In the genomic region with DNA sequence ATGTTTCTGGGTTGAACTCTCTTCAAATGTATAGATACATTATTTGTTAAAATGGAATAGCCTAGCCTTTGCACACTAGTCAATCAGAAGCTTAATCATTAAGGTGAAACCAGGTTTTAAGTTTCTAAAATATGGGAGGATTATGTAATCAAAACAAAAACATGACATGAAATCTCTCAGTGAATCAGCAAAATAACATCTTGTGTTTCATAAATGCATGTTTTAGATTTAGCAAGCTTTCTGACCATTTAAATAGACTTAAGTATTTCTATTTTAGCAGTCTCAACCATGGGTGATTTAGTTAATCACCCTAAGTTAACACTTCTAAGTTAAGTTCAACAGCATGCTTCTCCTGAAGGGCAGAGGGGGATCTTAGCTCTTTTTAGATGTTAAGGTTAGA, we compare ENCODE assay signal across 21 cellular contexts. TPM values are rescaled to one million over a fixed set of nuclear protein-coding genes. Genes with fewer than 3 reads are reported as not detected.
DNase-seq lines count a peak whose midpoint lies in the region; ATAC-seq, FAIRE-seq and TF ChIP-seq lines count a peak whose summit lies in the region.
"Had no signal": no experiment of that assay in that cellular context is flagged by ENCODE, and none has a peak within 500 bp of the region (broad histone marks: within the 10 kb centered on the region; RNA-seq: fewer than 3 reads in every experiment).

No MANE protein-coding gene starts in this region.

- POLR2A ChIA-PET in A549 (lab: Yijun Ruan, JAX) = no interaction called here

- H3K4me2 ChIP-seq in A549 = 0 out of 3 replicates have a peak overlapping the region, but pooled peaks have one; percentile 15
- H3K4me2 ChIP-seq: BLaER1 had no signal

- H3K9me3 ChIP-seq in A549 (no peaks in the 10 kb centered on the region), psoas muscle (no peaks in the 10 kb centered on the region)
- H3K9me3 ChIP-seq: thyroid gland had no signal

- no peak for TF ChIP-seq RAD21 in A549 (conservative IDR thresholded peaks at IDR 0.05 in 1 of 2, IDR thresholded peaks at IDR 0.05 in 1 of 2)

- no peak for ATAC-seq in A549
- no peak for ATAC-seq in psoas muscle
- no peak for ATAC-seq in HG02885 (IDR thresholded peaks at IDR 0.05; ENCODE audit: poor library complexity, unreplicated experiment)
- ATAC-seq in GM21717 (IDR thresholded peaks at IDR 0.05; ENCODE audit: unreplicated experiment) = no peak
- ATAC-seq in GM19328 (IDR thresholded peaks at IDR 0.05; ENCODE audit: unreplicated experiment) = no peak
- ATAC-seq: Panc1; stimulated activated naive CD8-positive, alpha-beta T cell treated with anti-CD3 and anti-CD28 coated beads, Interleukin-15, Interleukin-2, amounts not matched to agents 100 U/mL and 50 U/mL, for 24 hours had no signal

- H3K4me3 ChIP-seq in A549 (no peak overlapping the region), fibroblast of the aortic adventitia (ENCODE audit: low read depth, low read length) (no peak overlapping the region), psoas muscle (no peak overlapping the region)
- H3K4me3 ChIP-seq: BLaER1, thyroid gland had no signal

- H3K4me1 ChIP-seq in A549 = peaks cover 16% of the 10 kb centered on the region; the same call in 2 of the 3 replicates
- no peaks in the 10 kb centered on the region for H3K4me1 ChIP-seq in psoas muscle
- H3K4me1 ChIP-seq: BLaER1, thyroid gland had no signal

- FAIRE-seq in A549 (lab: Jason Lieb, UNC) = no peak
- FAIRE-seq: A204.1, GM18507 had no signal

- intact Hi-C loops in psoas muscle (cut with DNase I) = no loop called here

- H3K27me3 ChIP-seq in psoas muscle (ENCODE audit: insufficient read depth in 3 of 3, low read length in 2 of 3) = no peaks in the 10 kb centered on the region
- H3K27me3 ChIP-seq: BLaER1, thyroid gland had no signal

- H3K27ac ChIP-seq in A549 (no peak overlapping the region), psoas muscle (no peak overlapping the region)
- H3K27ac ChIP-seq: BLaER1, thyroid gland had no signal

- no peak for TF ChIP-seq POLR2A in A549 (IDR thresholded peaks at IDR 0.05; ENCODE audit: low read length)

- TF ChIP-seq EP300 in A549 (IDR thresholded peaks at IDR 0.05) = no peak

- peaks cover 0 to 12% of the 10 kb centered on the region in 2 donors for H3K36me3 ChIP-seq in psoas muscle (ENCODE audit: insufficient read depth in 1 of 2, low read depth in 1 of 2)

- TF ChIP-seq CTCF in A549 (IDR thresholded peaks at IDR 0.05) = no peak
- no peak for TF ChIP-seq CTCF in fibroblast of the aortic adventitia (IDR thresholded peaks at IDR 0.05; ENCODE audit: insufficient read depth, low read length)
- TF ChIP-seq CTCF in psoas muscle (IDR thresholded peaks at IDR 0.05) = no peak

- DNase-seq in A549 (ENCODE audit: low read depth in 1 of 2, low spot score in 1 of 2) (no peak), HCEC 1CT (peak; percentile 32), amniotic epithelial cell (ENCODE audit: low read depth) (peak; percentile 43), fibroblast of the aortic adventitia (ENCODE audit: low read depth) (peak; percentile 19), psoas muscle (no peak)
- DNase-seq: activated CD4-positive, alpha-beta T cell treated with anti-CD3 and anti-CD28 coated beads for 48 hours; activated naive CD4-positive, alpha-beta T cell treated with anti-CD3 and anti-CD28 coated beads, Interleukin-2, amount 50 U/mL, for 16 hours; aorta; EL; kidney glomerular epithelial cell; NCI-H2081 treated with DMSO at 0.1 percent for 48 hours; stimulated activated CD4-positive, alpha-beta T cell treated with anti-CD3 and anti-CD28 coated beads, Interleukin-4, amount 100 ng/mL, for 1 hour; stimulated activated naive CD8-positive, alpha-beta T cell treated with anti-CD3 and anti-CD28 coated beads, Interleukin-15, Interleukin-2, amounts not matched to agents 100 U/mL and 50 U/mL, for 24 hours; thyroid gland had no signal

- CTCF ChIA-PET in A549 (lab: Yijun Ruan, JAX) = no interaction called here

TF ChIP-seq in A549, 52 proteins besides CTCF, POLR2A, EP300 and RAD21 (continues in another document):
- no peak for TF ChIP-seq TP53 (CRISPR knock-in tag; IDR thresholded peaks at IDR 0.05)
- TF ChIP-seq, protein P1, sequence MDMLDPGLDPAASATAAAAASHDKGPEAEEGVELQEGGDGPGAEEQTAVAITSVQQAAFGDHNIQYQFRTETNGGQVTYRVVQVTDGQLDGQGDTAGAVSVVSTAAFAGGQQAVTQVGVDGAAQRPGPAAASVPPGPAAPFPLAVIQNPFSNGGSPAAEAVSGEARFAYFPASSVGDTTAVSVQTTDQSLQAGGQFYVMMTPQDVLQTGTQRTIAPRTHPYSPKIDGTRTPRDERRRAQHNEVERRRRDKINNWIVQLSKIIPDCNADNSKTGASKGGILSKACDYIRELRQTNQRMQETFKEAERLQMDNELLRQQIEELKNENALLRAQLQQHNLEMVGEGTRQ (IDR thresholded peaks at IDR 0.05) = no peak
- no peak for TF ChIP-seq CBX2 (IDR thresholded peaks at IDR 0.05; ENCODE audit: borderline replicate concordance, low read depth)
- no peak for TF ChIP-seq FOSL2 (IDR thresholded peaks at IDR 0.05)
- no peak for TF ChIP-seq FOSL2 (CRISPR knock-in tag; IDR thresholded peaks at IDR 0.05)
- TF ChIP-seq HOXB13 (CRISPR knock-in tag; IDR thresholded peaks at IDR 0.05; ENCODE audit: low read depth) = no peak
- no peak for TF ChIP-seq RARB (CRISPR knock-in tag; IDR thresholded peaks at IDR 0.05)
- no peak for TF ChIP-seq ZSCAN20 (CRISPR knock-in tag; IDR thresholded peaks at IDR 0.05)
- TF ChIP-seq, protein P2, sequence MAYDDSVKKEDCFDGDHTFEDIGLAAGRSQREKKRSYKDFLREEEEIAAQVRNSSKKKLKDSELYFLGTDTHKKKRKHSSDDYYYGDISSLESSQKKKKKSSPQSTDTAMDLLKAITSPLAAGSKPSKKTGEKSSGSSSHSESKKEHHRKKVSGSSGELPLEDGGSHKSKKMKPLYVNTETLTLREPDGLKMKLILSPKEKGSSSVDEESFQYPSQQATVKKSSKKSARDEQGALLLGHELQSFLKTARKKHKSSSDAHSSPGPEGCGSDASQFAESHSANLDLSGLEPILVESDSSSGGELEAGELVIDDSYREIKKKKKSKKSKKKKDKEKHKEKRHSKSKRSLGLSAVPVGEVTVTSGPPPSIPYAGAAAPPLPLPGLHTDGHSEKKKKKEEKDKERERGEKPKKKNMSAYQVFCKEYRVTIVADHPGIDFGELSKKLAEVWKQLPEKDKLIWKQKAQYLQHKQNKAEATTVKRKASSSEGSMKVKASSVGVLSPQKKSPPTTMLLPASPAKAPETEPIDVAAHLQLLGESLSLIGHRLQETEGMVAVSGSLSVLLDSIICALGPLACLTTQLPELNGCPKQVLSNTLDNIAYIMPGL (CRISPR knock-in tag; IDR thresholded peaks at IDR 0.05; ENCODE audit: borderline replicate concordance) = no peak
- no peak for TF ChIP-seq TFCP2L1 (CRISPR knock-in tag; IDR thresholded peaks at IDR 0.05)
- TF ChIP-seq, protein P3, sequence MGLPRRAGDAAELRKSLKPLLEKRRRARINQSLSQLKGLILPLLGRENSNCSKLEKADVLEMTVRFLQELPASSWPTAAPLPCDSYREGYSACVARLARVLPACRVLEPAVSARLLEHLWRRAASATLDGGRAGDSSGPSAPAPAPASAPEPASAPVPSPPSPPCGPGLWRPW (IDR thresholded peaks at IDR 0.05) = no peak
- no peak for TF ChIP-seq ZC3H11A (IDR thresholded peaks at IDR 0.05)
- TF ChIP-seq CHD2 (IDR thresholded peaks at IDR 0.05; ENCODE audit: low read length, partially characterized antibody) = no peak
- TF ChIP-seq POLR2AphosphoS2 (conservative IDR thresholded peaks at IDR 0.05; ENCODE audit: low read length) = no peak
- no peak for TF ChIP-seq SMC3 (IDR thresholded peaks at IDR 0.05)
- TF ChIP-seq, protein P4, sequence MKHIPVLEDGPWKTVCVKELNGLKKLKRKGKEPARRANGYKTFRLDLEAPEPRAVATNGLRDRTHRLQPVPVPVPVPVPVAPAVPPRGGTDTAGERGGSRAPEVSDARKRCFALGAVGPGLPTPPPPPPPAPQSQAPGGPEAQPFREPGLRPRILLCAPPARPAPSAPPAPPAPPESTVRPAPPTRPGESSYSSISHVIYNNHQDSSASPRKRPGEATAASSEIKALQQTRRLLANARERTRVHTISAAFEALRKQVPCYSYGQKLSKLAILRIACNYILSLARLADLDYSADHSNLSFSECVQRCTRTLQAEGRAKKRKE (CRISPR knock-in tag; IDR thresholded peaks at IDR 0.05; ENCODE audit: low read depth) = no peak
- TF ChIP-seq ZFP36 (IDR thresholded peaks at IDR 0.05; ENCODE audit: borderline replicate concordance, partially characterized antibody) = no peak
- TF ChIP-seq, protein P5, sequence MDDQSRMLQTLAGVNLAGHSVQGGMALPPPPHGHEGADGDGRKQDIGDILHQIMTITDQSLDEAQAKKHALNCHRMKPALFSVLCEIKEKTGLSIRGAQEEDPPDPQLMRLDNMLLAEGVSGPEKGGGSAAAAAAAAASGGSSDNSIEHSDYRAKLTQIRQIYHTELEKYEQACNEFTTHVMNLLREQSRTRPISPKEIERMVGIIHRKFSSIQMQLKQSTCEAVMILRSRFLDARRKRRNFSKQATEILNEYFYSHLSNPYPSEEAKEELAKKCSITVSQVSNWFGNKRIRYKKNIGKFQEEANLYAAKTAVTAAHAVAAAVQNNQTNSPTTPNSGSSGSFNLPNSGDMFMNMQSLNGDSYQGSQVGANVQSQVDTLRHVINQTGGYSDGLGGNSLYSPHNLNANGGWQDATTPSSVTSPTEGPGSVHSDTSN (IDR thresholded peaks at IDR 0.05) = no peak
- no peak for TF ChIP-seq KDM1A (IDR thresholded peaks at IDR 0.05; ENCODE audit: low read depth)
- TF ChIP-seq GATA3 (IDR thresholded peaks at IDR 0.05; ENCODE audit: borderline replicate concordance) = no peak

RNA-seq across cellular contexts. Expression of a gene that starts 11.3 kb away (rescaled TPM):
- polyA plus RNA-seq in A549 (2011; rRNA removed) = 20.0 and 26.8 TPM in 2 replicates
- 8.2 and 8.5 TPM in 2 replicates for polyA plus RNA-seq in A549 (2012; cell fraction: cytosol; rRNA removed)
- 4.9 and 7.4 TPM in 2 replicates for polyA plus RNA-seq in A549 (2012; cell fraction: nucleus; rRNA removed)
- 16.4 to 19.7 TPM (median 18.6 TPM) in 3 replicates for polyA plus RNA-seq in A549 (2017; fragmentation: RNase III; extraction: RNeasy Plus Mini Kit Qiagen cat#74134 plus additional on column Dnase treatment)
- polyA minus RNA-seq in A549 (2011; rRNA and poly(A)+ RNA removed) = 30.5 and 31.9 TPM in 2 replicates
- 15.5 and 16.9 TPM in 2 replicates for total RNA-seq in fibroblast of the aortic adventitia (ENCODE audit: low replicate concordance)
- total RNA-seq in psoas muscle = 10 to 100 TPM; 11.3 to 16.1 (median 12.8) TPM
- polyA plus RNA-seq in psoas muscle = 10 to 100 TPM in 1 of 3 donors, 1 to 10 TPM in 2; 5.0 to 19.8 (median 7.9) TPM

RNA-seq across cellular contexts. Expression of a gene that starts 11.5 kb away (rescaled TPM):
- polyA plus RNA-seq in A549 (2011; rRNA removed) (14.0 and 17.6 TPM in 2 replicates), A549 (2017; fragmentation: RNase III; extraction: RNeasy Plus Mini Kit Qiagen cat#74134 plus additional on column Dnase treatment) (28.2 to 31.7 TPM (median 29.0 TPM) in 3 replicates), psoas muscle (10 to 100 TPM; 10.3 to 23.0 (median 19.9) TPM)
- polyA plus RNA-seq in A549 (2012; cell fraction: cytosol; rRNA removed) = 2.4 and 2.7 TPM in 2 replicates
- polyA plus RNA-seq in A549 (2012; cell fraction: nucleus; rRNA removed) = 0.94 and 1.8 TPM in 2 replicates
- 3.8 and 5.8 TPM in 2 replicates for polyA minus RNA-seq in A549 (2011; rRNA and poly(A)+ RNA removed)
- total RNA-seq in fibroblast of the aortic adventitia (ENCODE audit: low replicate concordance) (10.0 and 18.3 TPM in 2 replicates), psoas muscle (10 to 100 TPM; 21.0 to 34.0 (median 27.6) TPM)

Comparison
In these comparisons a context has a peak if more than half of its experiments do, and no peak if none do; other contexts are left out.
1. DNase-seq: peak in HCEC 1CT (single experiment), amniotic epithelial cell (single experiment) and fibroblast of the aortic adventitia (single experiment); none in A549 (0 of 2) and psoas muscle (0 of 2).